In genomic region chr1:16938351-16939321, GRCh38 we compare ENCODE assay signal across 1 cellular context.
TF ChIP-seq lines count a peak whose summit lies in the region.

No MANE protein-coding gene starts in this region.

TF ChIP-seq in WTC11, 78 proteins besides CTCF, POLR2A, EP300 and RAD21 (continued from another document):
- no peak for TF ChIP-seq USF2 (CRISPR knock-in tag; IDR thresholded peaks at IDR 0.05)
- no peak for TF ChIP-seq CBFB (CRISPR knock-in tag; IDR thresholded peaks at IDR 0.05; ENCODE audit: low read depth)
- TF ChIP-seq PRRX2 (CRISPR knock-in tag; IDR thresholded peaks at IDR 0.05), result no peak
- TF ChIP-seq ATF2 (CRISPR knock-in tag; IDR thresholded peaks at IDR 0.05; ENCODE audit: borderline replicate concordance, low read depth), result no peak
- no peak for TF ChIP-seq ETV6 (CRISPR knock-in tag; IDR thresholded peaks at IDR 0.05)
- no peak for TF ChIP-seq ZNF138 (CRISPR knock-in tag; conservative IDR thresholded peaks at IDR 0.05)
- no peak for TF ChIP-seq RELA (CRISPR knock-in tag; IDR thresholded peaks at IDR 0.05; ENCODE audit: borderline replicate concordance)
- no peak for TF ChIP-seq AR (CRISPR knock-in tag; IDR thresholded peaks at IDR 0.05)
- no peak for TF ChIP-seq CDX4 (CRISPR knock-in tag; IDR thresholded peaks at IDR 0.05; ENCODE audit: borderline replicate concordance)
TF ChIP-seq in WTC11: peak in this region for 7.
